ENCODE assay signal across 14 cellular contexts in the genomic region with DNA sequence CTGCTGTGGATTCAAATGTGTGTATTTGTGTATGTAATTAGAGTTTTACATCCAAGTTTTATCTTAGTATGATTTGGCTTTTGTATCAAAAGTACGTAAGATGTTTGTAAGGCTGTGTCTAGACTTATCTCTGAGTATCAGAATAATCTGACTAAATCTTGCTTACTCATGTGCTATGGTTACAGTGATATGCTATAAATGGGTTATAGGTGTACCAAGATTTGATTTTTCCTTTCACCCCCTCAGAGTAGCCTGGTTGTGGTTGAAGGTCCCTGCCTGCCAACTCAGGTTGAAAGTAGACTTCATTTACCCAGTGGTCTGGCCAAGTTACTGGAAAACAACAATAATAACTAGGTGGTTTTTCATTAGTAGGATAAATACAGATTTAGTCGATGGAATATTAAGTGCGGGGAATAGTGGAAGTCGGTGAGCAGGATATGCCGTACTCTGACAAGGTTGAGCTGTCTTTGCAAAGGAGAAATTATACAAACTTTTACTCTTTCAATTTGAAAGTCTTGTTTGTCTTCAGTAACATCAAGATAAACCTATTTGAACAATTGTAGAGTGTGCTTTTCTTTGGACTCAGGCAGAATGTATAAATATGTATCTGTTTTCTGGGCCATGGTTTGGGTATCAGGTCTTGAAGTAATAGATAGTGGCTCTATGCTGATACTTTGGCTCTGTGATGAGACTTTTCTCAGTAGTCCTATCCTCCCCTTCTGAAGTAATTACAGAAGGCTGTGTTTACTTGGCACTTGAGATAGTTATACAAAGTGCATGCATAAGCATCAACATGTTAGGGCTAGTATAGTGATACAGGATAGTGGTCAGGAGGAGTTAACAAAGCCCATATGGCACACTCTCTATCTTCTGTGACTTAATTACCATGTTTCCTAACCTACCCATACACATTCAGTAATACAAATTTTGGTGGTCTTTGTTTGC. TPM values are rescaled to one million over a fixed set of nuclear protein-coding genes. Genes with fewer than 3 reads are reported as not detected.
DNase-seq lines count a peak whose midpoint lies in the region; ATAC-seq lines count a peak whose summit lies in the region.
"Had no signal": no experiment of that assay in that cellular context is flagged by ENCODE, and none has a peak within 500 bp of the region (broad histone marks: within the 10 kb centered on the region; RNA-seq: fewer than 3 reads in every experiment).

No MANE protein-coding gene starts in this region.

- no peak overlapping the region for H3K27ac ChIP-seq in mesenchymal stem cell (ENCODE audit: low read length, poor library complexity, severe bottlenecking)
- H3K27ac ChIP-seq: A549, SJSA1, upper lobe of right lung had no signal

- H3K23ac ChIP-seq in mesenchymal stem cell (ENCODE audit: low read length in 2 of 2), result no peak overlapping the region

- H3K9me3 ChIP-seq in mesenchymal stem cell (ENCODE audit: control insufficient read depth, low read length), result no peaks in the 10 kb centered on the region
- H3K9me3 ChIP-seq: A549, SJSA1, upper lobe of right lung had no signal

- peaks cover 0 to 4% of the 10 kb centered on the region in 2 experiments for H3K36me3 ChIP-seq in mesenchymal stem cell (ENCODE audit: control insufficient read depth in 1 of 2, insufficient read depth in 2 of 2, low read depth in 1 of 2, low read length in 2 of 2)
- H3K36me3 ChIP-seq: upper lobe of right lung had no signal

- no peak overlapping the region for H3K14ac ChIP-seq in mesenchymal stem cell (ENCODE audit: low read length in 2 of 2)

- H3K27me3 ChIP-seq in mesenchymal stem cell (ENCODE audit: control insufficient read depth in 1 of 2, insufficient read depth in 1 of 2, low read length in 2 of 2), result no peaks in the 10 kb centered on the region
- H3K27me3 ChIP-seq: SJSA1, upper lobe of right lung had no signal

- DNase-seq in NCI-H446 treated with DMSO at 0.1 percent for 48 hours (lab: John Stamatoyannopoulos, UW), result peak; percentile 35
- DNase-seq in NCI-H446 (lab: John Stamatoyannopoulos, UW), result no peak
- peak; percentile 79 for DNase-seq in NCI-H1105 treated with DMSO at 0.1 percent for 48 hours (lab: John Stamatoyannopoulos, UW)
- peak; percentile 57 for DNase-seq in mesenchymal stem cell
- no peak for DNase-seq in hypothalamus (lab: John Stamatoyannopoulos, UW)
- no peak for DNase-seq in effector CD8-positive, alpha-beta T cell (lab: John Stamatoyannopoulos, UW)
- DNase-seq: activated CD4-positive, alpha-beta T cell treated with anti-CD3 and anti-CD28 coated beads for 4 hours; NCI-H2107; retina; upper lobe of right lung had no signal

- H2AFZ ChIP-seq in mesenchymal stem cell (ENCODE audit: low read depth, low read length), result no peak overlapping the region

- H3K9ac ChIP-seq in mesenchymal stem cell (ENCODE audit: low read length), result no peak overlapping the region

- no peak overlapping the region for H2BK15ac ChIP-seq in mesenchymal stem cell (ENCODE audit: low read depth, poor library complexity, severe bottlenecking)

- peaks cover 7% of the 10 kb centered on the region for H3K79me1 ChIP-seq in mesenchymal stem cell (replicated peaks; ENCODE audit: low read length, poor library complexity, severe bottlenecking)

- H3K4me2 ChIP-seq in mesenchymal stem cell (ENCODE audit: low read length, poor library complexity, severe bottlenecking), result no peak overlapping the region
- H3K4me2 ChIP-seq: A549 had no signal

- no peak overlapping the region for H3K18ac ChIP-seq in mesenchymal stem cell (ENCODE audit: low read depth in 1 of 2, low read length in 2 of 2)

- peaks cover 3% of the 10 kb centered on the region for H3K4me1 ChIP-seq in mesenchymal stem cell (ENCODE audit: control insufficient read depth, insufficient read depth, low read depth, low read length)
- H3K4me1 ChIP-seq: A549, SJSA1, upper lobe of right lung had no signal

- no peak overlapping the region for H2BK5ac ChIP-seq in mesenchymal stem cell (ENCODE audit: low read depth, low read length, poor library complexity, severe bottlenecking)

- no peak overlapping the region for H4K8ac ChIP-seq in mesenchymal stem cell (ENCODE audit: low read length)

- no peak overlapping the region for H2BK12ac ChIP-seq in mesenchymal stem cell (ENCODE audit: low read length in 2 of 2)

- H3K4me3 ChIP-seq in mesenchymal stem cell (ENCODE audit: insufficient read depth in 1 of 2, low read depth in 1 of 2, low read length in 2 of 2), result no peak overlapping the region
- H3K4me3 ChIP-seq: A549, SJSA1, upper lobe of right lung had no signal

- no peak overlapping the region for H2AK5ac ChIP-seq in mesenchymal stem cell (ENCODE audit: low read length, severe bottlenecking)

- H4K91ac ChIP-seq in mesenchymal stem cell (ENCODE audit: low read length), result no peak overlapping the region

- H3K4ac ChIP-seq in mesenchymal stem cell (ENCODE audit: low read depth in 1 of 2, low read length in 2 of 2), result no peak overlapping the region

- H2BK120ac ChIP-seq in mesenchymal stem cell (ENCODE audit: low read depth, low read length), result no peak overlapping the region

- ATAC-seq in HG02610 (IDR thresholded peaks at IDR 0.05; ENCODE audit: unreplicated experiment) (peak; percentile 75), HG02571 (IDR thresholded peaks at IDR 0.05; ENCODE audit: unreplicated experiment) (no peak)
- ATAC-seq: A549, upper lobe of right lung had no signal

- 95% methylated on average over 3 of the region's 5 CpGs for WGBS in mesenchymal stem cell

RNA-seq across cellular contexts. Expression of a gene that starts 23.7 kb away (rescaled TPM):
- polyA plus RNA-seq in mesenchymal stem cell (2013, experiment 1 of 2), result 25.5 TPM
- 24.1 TPM for polyA plus RNA-seq in mesenchymal stem cell (2013, experiment 2 of 2)

Comparison
In these comparisons a context has a peak if more than half of its experiments do, and no peak if none do; other contexts are left out.
1. DNase-seq: peak in NCI-H446 treated with DMSO at 0.1 percent for 48 hours (single experiment), NCI-H1105 treated with DMSO at 0.1 percent for 48 hours (single experiment) and mesenchymal stem cell (single experiment); none in NCI-H446 (0 of 2), hypothalamus (0 of 51) and effector CD8-positive, alpha-beta T cell (single experiment).